Comparison of ENCODE assay signal across 20 cellular contexts in the genomic region with DNA sequence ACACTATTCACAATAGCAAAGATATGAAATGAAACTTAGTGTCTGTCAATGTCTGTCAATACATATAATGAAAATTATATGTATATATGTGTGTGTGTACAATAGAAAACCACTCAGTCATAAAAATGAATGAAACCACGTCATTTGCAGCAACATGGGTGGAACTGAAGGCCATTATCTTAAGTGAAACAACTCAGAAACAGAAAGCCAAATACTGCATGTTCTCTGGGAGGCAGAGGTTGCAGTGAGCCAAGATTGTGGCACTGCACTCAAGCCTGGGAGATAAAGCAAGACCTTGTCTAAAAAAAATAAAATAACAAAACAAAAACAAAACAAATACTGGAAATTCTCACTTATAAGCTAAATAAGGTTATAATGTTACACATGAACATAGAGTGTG. TPM values are rescaled to one million over a fixed set of nuclear protein-coding genes. Genes with fewer than 3 reads are reported as not detected.
DNase-seq lines count a peak whose midpoint lies in the region; ATAC-seq, FAIRE-seq and TF ChIP-seq lines count a peak whose summit lies in the region.
"Had no signal": no experiment of that assay in that cellular context is flagged by ENCODE, and none has a peak within 500 bp of the region (broad histone marks: within the 10 kb centered on the region; RNA-seq: fewer than 3 reads in every experiment).

No MANE protein-coding gene starts in this region.

- intact Hi-C loops in HepG2 (cut with micrococcal nuclease; ENCODE audit: unreplicated experiment) = no loop called here

- CTCF ChIA-PET in HepG2 (lab: Yijun Ruan, JAX; ENCODE audit: low intra/inter-chr PET ratio, low total read pairs) = no interaction called here

- 3% methylated on average over 1 of the region's 1 CpG for WGBS in HepG2 (ENCODE audit: low lambda C conversion rate)

- H4K20me1 ChIP-seq in HepG2 (ENCODE audit: insufficient read depth, low read length) = no peaks in the 10 kb centered on the region
- H4K20me1 ChIP-seq: BLaER1 had no signal

- H3K9ac ChIP-seq in HepG2 (ENCODE audit: insufficient read depth, low read depth, low read length) = no peak overlapping the region
- H3K9ac ChIP-seq: BLaER1 had no signal

- ATAC-seq in GM18498 (IDR thresholded peaks at IDR 0.05; ENCODE audit: unreplicated experiment) = peak; percentile 65
- ATAC-seq in GM19463 (IDR thresholded peaks at IDR 0.05; ENCODE audit: unreplicated experiment) = peak; percentile 50
- ATAC-seq in HG03432 (IDR thresholded peaks at IDR 0.05; ENCODE audit: unreplicated experiment) = peak; percentile 40
- no peak for ATAC-seq in HepG2
- no peak for ATAC-seq in activated naive CD4-positive, alpha-beta T cell treated with anti-CD3 and anti-CD28 coated beads, Interleukin-2, amount 50 U/mL, for 72 hours
- ATAC-seq: GM23338 had no signal

- H3K79me2 ChIP-seq in HepG2 (ENCODE audit: insufficient read depth, low read length) = no peaks in the 10 kb centered on the region

- H3K27ac Mint-ChIP-seq in activated naive CD4-positive, alpha-beta T cell treated with anti-CD3 and anti-CD28 coated beads, Interleukin-2, amount 50 U/mL, for 72 hours = no peak overlapping the region
- H3K27ac Mint-ChIP-seq: CD8-positive, alpha-beta memory T cell; GM23338 had no signal

- H3K9me3 ChIP-seq in HepG2 (ENCODE audit: low read length) = no peaks in the 10 kb centered on the region
- H3K9me3 ChIP-seq: BLaER1, Caco-2 had no signal

- no peaks in the 10 kb centered on the region for H3K9me3 Mint-ChIP-seq in activated naive CD4-positive, alpha-beta T cell treated with anti-CD3 and anti-CD28 coated beads, Interleukin-2, amount 50 U/mL, for 72 hours
- H3K9me3 Mint-ChIP-seq: CD8-positive, alpha-beta memory T cell; GM23338 had no signal

- no peak overlapping the region for H3K27ac ChIP-seq in HepG2 (ENCODE audit: extremely low read length, insufficient read depth, low read length)
- H3K27ac ChIP-seq: BLaER1 had no signal

- no peak for TF ChIP-seq CTCF in HepG2 (CRISPR knock-in tag; IDR thresholded peaks at IDR 0.05)

- in situ Hi-C loops in HepG2 (cut with HindIII; ENCODE audit: extremely low pct_ligation_motif_present, low pct_unique_long_range_greater_than_20kb) = no loop called here

- no peaks in the 10 kb centered on the region for H3K36me3 Mint-ChIP-seq in activated naive CD4-positive, alpha-beta T cell treated with anti-CD3 and anti-CD28 coated beads, Interleukin-2, amount 50 U/mL, for 72 hours
- H3K36me3 Mint-ChIP-seq: CD8-positive, alpha-beta memory T cell had no signal

- no TSS peak for BruUV-seq in HepG2 (replicated peaks; lab: Mats Ljungman, UMichigan)

- POLR2A ChIA-PET in HepG2 (lab: Yijun Ruan, JAX) = no interaction called here

- no peak for TF ChIP-seq RAD21 in HepG2 (CRISPR knock-in tag; IDR thresholded peaks at IDR 0.05)

- H3K36me3 ChIP-seq in HepG2 (replicated peaks in 1 of 2; ENCODE audit: control insufficient read depth in 1 of 2, insufficient read depth in 2 of 2, low read length in 2 of 2) = no peaks in the 10 kb centered on the region
- H3K36me3 ChIP-seq: BLaER1 had no signal

- H2AFZ ChIP-seq in HepG2 (ENCODE audit: low read length) = no peak overlapping the region
- H2AFZ ChIP-seq: GM23338 had no signal

- no peak overlapping the region for H3K4me3 ChIP-seq in HepG2 (replicated peaks in 1 of 3; ENCODE audit: insufficient read depth in 1 of 3, low read depth in 2 of 3, low read length in 3 of 3)
- H3K4me3 ChIP-seq: BLaER1, GM23338 had no signal

- TF ChIP-seq EP300 in HepG2 (IDR thresholded peaks at IDR 0.05; ENCODE audit: low read depth in 2 of 2, low read length in 2 of 2) = no peak
- TF ChIP-seq EP300 in HepG2 (CRISPR knock-in tag; IDR thresholded peaks at IDR 0.05; ENCODE audit: borderline replicate concordance) = no peak

- H3K27me3 ChIP-seq in HepG2 (ENCODE audit: control insufficient read depth in 1 of 2, insufficient read depth in 2 of 2, low read length in 2 of 2) = no peaks in the 10 kb centered on the region
- H3K27me3 ChIP-seq: BLaER1 had no signal

- FAIRE-seq in HepG2 (lab: Jason Lieb, UNC) = no peak
- FAIRE-seq: HTR-8/SVneo had no signal

- DNase-seq in islet precursor cell (peak; percentile 29), HepG2 (ENCODE audit: low spot score) (no peak), HuH-7.5 (ENCODE audit: low spot score) (no peak)
- no peak for DNase-seq in activated naive CD4-positive, alpha-beta T cell treated with anti-CD3 and anti-CD28 coated beads, Interleukin-2, amount 50 U/mL, for 72 hours (ENCODE audit: low spot score in 2 of 2)
- DNase-seq in stimulated activated CD4-positive, alpha-beta T cell treated with anti-CD3 and anti-CD28 coated beads, Interleukin-1b, Interleukin-23, amount 100 ng/mL, for 48 hours = no peak
- DNase-seq: 8988T; AML-193; Caco-2; CD8-positive, alpha-beta memory T cell; DND-41; GDM1; H7; IMR-90; KBM-7 had no signal

- no peaks in the 10 kb centered on the region for H3K4me1 ChIP-seq in HepG2 (ENCODE audit: insufficient read depth, low read length)
- H3K4me1 ChIP-seq: BLaER1, Caco-2 had no signal

- no peak overlapping the region for H3K4me2 ChIP-seq in HepG2 (ENCODE audit: low read depth, low read length)
- H3K4me2 ChIP-seq: BLaER1, GM23338 had no signal

- no peak for TF ChIP-seq POLR2A in HepG2 (IDR thresholded peaks at IDR 0.05; ENCODE audit: insufficient read depth in 1 of 2, low read depth in 2 of 2, low read length in 2 of 2)

TF ChIP-seq in HepG2, 621 proteins besides CTCF, POLR2A, EP300 and RAD21 (continues in another document):
- TF ChIP-seq ZNF354B (CRISPR knock-in tag; IDR thresholded peaks at IDR 0.05) (no peak), REXO4 (CRISPR knock-in tag; IDR thresholded peaks at IDR 0.05; ENCODE audit: borderline replicate concordance) (no peak), ATM (IDR thresholded peaks at IDR 0.05; ENCODE audit: borderline replicate concordance) (no peak), NR2F6 (IDR thresholded peaks at IDR 0.05) (no peak), NR2F6 (CRISPR knock-in tag; IDR thresholded peaks at IDR 0.05) (no peak), KLF16 (CRISPR knock-in tag; IDR thresholded peaks at IDR 0.05) (no peak), ZNF501 (CRISPR knock-in tag; IDR thresholded peaks at IDR 0.05) (no peak)
- TF ChIP-seq, protein P1, sequence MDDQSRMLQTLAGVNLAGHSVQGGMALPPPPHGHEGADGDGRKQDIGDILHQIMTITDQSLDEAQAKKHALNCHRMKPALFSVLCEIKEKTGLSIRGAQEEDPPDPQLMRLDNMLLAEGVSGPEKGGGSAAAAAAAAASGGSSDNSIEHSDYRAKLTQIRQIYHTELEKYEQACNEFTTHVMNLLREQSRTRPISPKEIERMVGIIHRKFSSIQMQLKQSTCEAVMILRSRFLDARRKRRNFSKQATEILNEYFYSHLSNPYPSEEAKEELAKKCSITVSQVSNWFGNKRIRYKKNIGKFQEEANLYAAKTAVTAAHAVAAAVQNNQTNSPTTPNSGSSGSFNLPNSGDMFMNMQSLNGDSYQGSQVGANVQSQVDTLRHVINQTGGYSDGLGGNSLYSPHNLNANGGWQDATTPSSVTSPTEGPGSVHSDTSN (CRISPR knock-in tag; IDR thresholded peaks at IDR 0.05; ENCODE audit: borderline replicate concordance) = no peak
- TF ChIP-seq, protein P2, sequence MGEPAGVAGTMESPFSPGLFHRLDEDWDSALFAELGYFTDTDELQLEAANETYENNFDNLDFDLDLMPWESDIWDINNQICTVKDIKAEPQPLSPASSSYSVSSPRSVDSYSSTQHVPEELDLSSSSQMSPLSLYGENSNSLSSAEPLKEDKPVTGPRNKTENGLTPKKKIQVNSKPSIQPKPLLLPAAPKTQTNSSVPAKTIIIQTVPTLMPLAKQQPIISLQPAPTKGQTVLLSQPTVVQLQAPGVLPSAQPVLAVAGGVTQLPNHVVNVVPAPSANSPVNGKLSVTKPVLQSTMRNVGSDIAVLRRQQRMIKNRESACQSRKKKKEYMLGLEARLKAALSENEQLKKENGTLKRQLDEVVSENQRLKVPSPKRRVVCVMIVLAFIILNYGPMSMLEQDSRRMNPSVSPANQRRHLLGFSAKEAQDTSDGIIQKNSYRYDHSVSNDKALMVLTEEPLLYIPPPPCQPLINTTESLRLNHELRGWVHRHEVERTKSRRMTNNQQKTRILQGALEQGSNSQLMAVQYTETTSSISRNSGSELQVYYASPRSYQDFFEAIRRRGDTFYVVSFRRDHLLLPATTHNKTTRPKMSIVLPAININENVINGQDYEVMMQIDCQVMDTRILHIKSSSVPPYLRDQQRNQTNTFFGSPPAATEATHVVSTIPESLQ (CRISPR knock-in tag; conservative IDR thresholded peaks at IDR 0.05) = no peak
- TF ChIP-seq, protein P3, sequence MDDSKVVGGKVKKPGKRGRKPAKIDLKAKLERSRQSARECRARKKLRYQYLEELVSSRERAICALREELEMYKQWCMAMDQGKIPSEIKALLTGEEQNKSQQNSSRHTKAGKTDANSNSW (CRISPR knock-in tag; IDR thresholded peaks at IDR 0.05; ENCODE audit: borderline replicate concordance) = no peak

RNA-seq across cellular contexts. Expression of a gene that starts 16.7 kb away (rescaled TPM):
- total RNA-seq in HepG2 (2016; rRNA removed; fragmentation: Illumina TruSeq; extraction: Trizol) = 7.3 and 9.1 TPM in 2 replicates
- 0.88 and 1.0 TPM in 2 replicates for total RNA-seq in HepG2 (2016; cell fraction: cytosol; rRNA removed; fragmentation: Illumina TruSeq; extraction: Trizol; ENCODE audit: low read depth)
- total RNA-seq in HepG2 (2016; cell fraction: insoluble cytoplasmic fraction; rRNA removed; fragmentation: Illumina TruSeq; extraction: Trizol) = 7.3 and 8.5 TPM in 2 replicates
- total RNA-seq in HepG2 (2016; cell fraction: membrane; rRNA removed; fragmentation: Illumina TruSeq; extraction: Trizol) = 2.5 and 3.6 TPM in 2 replicates
- 9.1 and 13.5 TPM in 2 replicates for total RNA-seq in HepG2 (2016; cell fraction: nucleus; rRNA removed; fragmentation: Illumina TruSeq; extraction: Trizol)
- polyA plus RNA-seq in HepG2 (2011; rRNA removed) = 1.1 and 1.7 TPM in 2 replicates
- polyA plus RNA-seq in HepG2 (2011; cell fraction: cytosol; rRNA removed) = 0.82 and 0.83 TPM in 2 replicates
- 2.6 and 3.6 TPM in 2 replicates for polyA plus RNA-seq in HepG2 (2011; cell fraction: nucleus; rRNA removed)
- 0.63 and 1.6 TPM in 2 replicates for polyA plus RNA-seq in HepG2 (2012)
- polyA plus RNA-seq in HepG2 (2016; cell fraction: cytosol; fragmentation: Illumina TruSeq; extraction: Trizol; ENCODE audit: low read depth) = 0.17 and 0.53 TPM in 2 replicates
- polyA plus RNA-seq in HepG2 (2016; cell fraction: insoluble cytoplasmic fraction; fragmentation: Illumina TruSeq; extraction: Trizol; ENCODE audit: low read depth) = 6.4 and 6.9 TPM in 2 replicates
- 0.88 and 0.95 TPM in 2 replicates for polyA plus RNA-seq in HepG2 (2016; cell fraction: membrane; fragmentation: Illumina TruSeq; extraction: Trizol; ENCODE audit: low read depth)
- polyA plus RNA-seq in HepG2 (2016; cell fraction: nucleus; fragmentation: Illumina TruSeq; extraction: Trizol; ENCODE audit: insufficient read depth, low read depth) = 7.4 and 7.5 TPM in 2 replicates
- polyA minus RNA-seq in HepG2 (2011; rRNA and poly(A)+ RNA removed; ENCODE audit: low replicate concordance) = 2.2 and 11.3 TPM in 2 replicates
- polyA minus RNA-seq in HepG2 (2011; cell fraction: cytosol; rRNA and poly(A)+ RNA removed) = 1.3 and 2.4 TPM in 2 replicates
- 8.6 and 10.4 TPM in 2 replicates for polyA minus RNA-seq in HepG2 (2011; cell fraction: nucleus; rRNA and poly(A)+ RNA removed)
- 10 to 100 TPM in 1 of 2 donors, 1 to 10 TPM in 1; 8.1 to 26.9 TPM for total RNA-seq in activated naive CD4-positive, alpha-beta T cell treated with anti-CD3 and anti-CD28 coated beads, Interleukin-2, amount 50 U/mL, for 72 hours
- polyA plus RNA-seq: CD8-positive, alpha-beta memory T cell had no signal

Comparison
In these comparisons a context has a peak if more than half of its experiments do, and no peak if none do; other contexts are left out.
1. ATAC-seq: peak in GM18498 (single experiment), GM19463 (single experiment) and HG03432 (single experiment); none in HepG2 (single experiment) and activated naive CD4-positive, alpha-beta T cell treated with anti-CD3 and anti-CD28 coated beads, Interleukin-2, amount 50 U/mL, for 72 hours (0 of 2).